ENCODE assay signal across 9 cellular contexts in the genomic region with DNA sequence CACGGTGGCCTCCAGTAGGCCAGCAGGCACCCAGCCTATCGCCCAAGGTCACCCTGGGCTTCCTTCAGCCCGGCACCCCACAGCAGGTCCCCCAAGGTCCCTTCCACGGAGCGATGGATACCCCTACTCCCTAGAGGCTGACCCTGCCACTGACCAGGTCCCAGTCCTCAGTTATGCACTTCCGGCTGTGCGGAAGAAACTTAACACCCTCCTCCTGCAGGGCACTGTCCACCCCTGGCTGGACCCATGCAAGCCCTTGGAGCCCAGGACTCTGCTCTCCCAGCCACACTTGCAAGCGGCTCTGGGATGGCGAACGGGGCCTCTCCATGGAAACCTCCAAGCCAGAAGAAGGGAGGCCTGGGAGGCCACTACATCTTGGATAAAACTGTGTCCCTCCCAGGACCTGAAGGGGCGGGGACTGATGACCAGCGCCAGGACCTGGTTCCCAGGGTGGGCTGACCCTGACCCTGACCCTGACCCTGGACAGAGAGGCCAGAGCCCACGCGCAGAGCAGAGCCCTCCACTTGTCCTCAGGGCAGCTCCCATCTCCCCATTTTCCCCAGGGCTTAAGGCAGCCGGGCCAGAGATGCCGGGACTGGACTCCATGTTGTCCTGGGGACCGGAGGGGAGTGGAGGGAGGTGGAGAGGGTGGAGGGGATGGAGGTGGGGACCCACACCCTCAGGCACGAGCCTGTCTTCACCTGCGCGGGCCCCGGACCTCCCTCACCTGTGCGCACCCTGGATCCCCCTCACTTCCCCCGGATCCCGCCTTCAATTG. TPM values are rescaled to one million over a fixed set of nuclear protein-coding genes. Genes with fewer than 3 reads are reported as not detected.
DNase-seq lines count a peak whose midpoint lies in the region; ATAC-seq and TF ChIP-seq lines count a peak whose summit lies in the region.
"Had no signal": no experiment of that assay in that cellular context is flagged by ENCODE, and none has a peak within 500 bp of the region (broad histone marks: within the 10 kb centered on the region; RNA-seq: fewer than 3 reads in every experiment).

No MANE protein-coding gene starts in this region.

- H3K27me3 Mint-ChIP-seq in activated CD4-positive, alpha-beta T cell treated with anti-CD3 and anti-CD28 coated beads for 36 hours, result no peaks in the 10 kb centered on the region
- H3K27me3 Mint-ChIP-seq in activated naive CD8-positive, alpha-beta T cell treated with anti-CD3 and anti-CD28 coated beads, Interleukin-2, amount 50 U/mL, for 24 hours, result no peaks in the 10 kb centered on the region

- CTCF ChIA-PET in activated CD4-positive, alpha-beta T cell treated with anti-CD3 and anti-CD28 coated beads for 36 hours (lab: Charles Lee), result interaction anchor here (1.0 kb wide), 1 partner anchor 17 kb away, joined by 7 read pairs; the partner anchor contains the start of genes NDUFAF8 and TEPSIN

- no peaks in the 10 kb centered on the region for H3K36me3 Mint-ChIP-seq in activated CD4-positive, alpha-beta T cell treated with anti-CD3 and anti-CD28 coated beads for 36 hours (ENCODE audit: low read depth)
- H3K36me3 Mint-ChIP-seq in activated naive CD8-positive, alpha-beta T cell treated with anti-CD3 and anti-CD28 coated beads, Interleukin-2, amount 50 U/mL, for 24 hours (ENCODE audit: low read depth), result no peaks in the 10 kb centered on the region

- H3K27ac Mint-ChIP-seq in activated CD4-positive, alpha-beta T cell treated with anti-CD3 and anti-CD28 coated beads for 36 hours, result no peak overlapping the region
- no peak overlapping the region for H3K27ac Mint-ChIP-seq in activated naive CD8-positive, alpha-beta T cell treated with anti-CD3 and anti-CD28 coated beads, Interleukin-2, amount 50 U/mL, for 24 hours

- H3K4me3 Mint-ChIP-seq in activated CD4-positive, alpha-beta T cell treated with anti-CD3 and anti-CD28 coated beads for 36 hours, result peak overlapping the region; percentile 50
- peak overlapping the region; percentile 58 for H3K4me3 Mint-ChIP-seq in activated naive CD8-positive, alpha-beta T cell treated with anti-CD3 and anti-CD28 coated beads, Interleukin-2, amount 50 U/mL, for 24 hours

- DNase-seq in activated CD4-positive, alpha-beta T cell treated with anti-CD3 and anti-CD28 coated beads for 36 hours, result no peak
- DNase-seq in activated CD4-positive, alpha-beta T cell treated with anti-CD3 and anti-CD28 coated beads for 1 hour, result no peak
- DNase-seq in activated naive CD8-positive, alpha-beta T cell treated with anti-CD3 and anti-CD28 coated beads, Interleukin-2, amount 50 U/mL, for 24 hours, result no peak
- DNase-seq in left kidney (ENCODE audit: low read depth, low spot score) (peak; percentile 26), thoracic aorta (ENCODE audit: low spot score) (no peak)

- POLR2A ChIA-PET in activated CD4-positive, alpha-beta T cell treated with anti-CD3 and anti-CD28 coated beads for 36 hours (lab: Charles Lee), result interaction anchor here (1.1 to 1.2 kb wide), 2 partner anchors 12 to 17 kb away, joined by 6 to 8 read pairs; partner anchors contain the start of genes NDUFAF8 and TEPSIN

- no peak for TF ChIP-seq CTCF in thoracic aorta (IDR thresholded peaks at IDR 0.05)

- no peaks in the 10 kb centered on the region for H3K36me3 ChIP-seq in thoracic aorta

- no peak for ATAC-seq in activated CD4-positive, alpha-beta T cell treated with anti-CD3 and anti-CD28 coated beads for 36 hours
- ATAC-seq in activated naive CD8-positive, alpha-beta T cell treated with anti-CD3 and anti-CD28 coated beads, Interleukin-2, amount 50 U/mL, for 24 hours, result no peak
- ATAC-seq in thoracic aorta (ENCODE audit: insufficient number of reproducible peaks, low FRiP score, low read depth) (peak; percentile 7), GM21529 (IDR thresholded peaks at IDR 0.05; ENCODE audit: unreplicated experiment) (no peak), GM18520 (IDR thresholded peaks at IDR 0.05; ENCODE audit: unreplicated experiment) (no peak), GM21528 (IDR thresholded peaks at IDR 0.05; ENCODE audit: low FRiP score, unreplicated experiment) (no peak)

- H3K27me3 ChIP-seq in thoracic aorta (replicated peaks; ENCODE audit: insufficient read depth), result no peaks in the 10 kb centered on the region

- H3K9me3 Mint-ChIP-seq in activated CD4-positive, alpha-beta T cell treated with anti-CD3 and anti-CD28 coated beads for 36 hours (ENCODE audit: low read depth), result no peaks in the 10 kb centered on the region
- no peaks in the 10 kb centered on the region for H3K9me3 Mint-ChIP-seq in activated naive CD8-positive, alpha-beta T cell treated with anti-CD3 and anti-CD28 coated beads, Interleukin-2, amount 50 U/mL, for 24 hours

- peaks cover 10 to 15% of the 10 kb centered on the region in 2 donors for H3K4me1 ChIP-seq in thoracic aorta (ENCODE audit: control insufficient read depth in 1 of 2, low read depth in 2 of 2)

- H3K9me3 ChIP-seq in thoracic aorta, result no peaks in the 10 kb centered on the region

- peak overlapping the region; percentile 87 for H3K4me3 ChIP-seq in thoracic aorta

- intact Hi-C loops in activated CD4-positive, alpha-beta T cell treated with anti-CD3 and anti-CD28 coated beads for 36 hours (cut with DNase I, micrococcal nuclease), result loop anchor here in 1 of 2 experiments (2.0 to 10.0 kb wide), 3 partner anchors 63 to 677 kb away; partner anchors contain the start of genes CCDC137, OXLD1 and RPTOR

- H3K27ac ChIP-seq in thoracic aorta, result no peak overlapping the region

- peaks cover 15% of the 10 kb centered on the region for H3K4me1 Mint-ChIP-seq in activated CD4-positive, alpha-beta T cell treated with anti-CD3 and anti-CD28 coated beads for 36 hours
- H3K4me1 Mint-ChIP-seq in activated naive CD8-positive, alpha-beta T cell treated with anti-CD3 and anti-CD28 coated beads, Interleukin-2, amount 50 U/mL, for 24 hours, result peaks cover 14% of the 10 kb centered on the region

RNA-seq across cellular contexts. Expression of gene CEP131, which starts 0.7 kb away (rescaled TPM):
- 1 to 10 TPM; 7.6 to 9.5 TPM for total RNA-seq in activated CD4-positive, alpha-beta T cell treated with anti-CD3 and anti-CD28 coated beads for 36 hours
- 10 to 100 TPM in 1 of 2 donors, 1 to 10 TPM in 1; 5.8 to 11.4 TPM for total RNA-seq in thoracic aorta

RNA-seq across cellular contexts. Expression of gene TEPSIN, which starts 16.8 kb away (rescaled TPM):
- 10 to 100 TPM; 17.8 to 20.3 TPM for total RNA-seq in activated CD4-positive, alpha-beta T cell treated with anti-CD3 and anti-CD28 coated beads for 36 hours
- 10 to 100 TPM; 52.4 to 70.8 TPM for total RNA-seq in thoracic aorta

RNA-seq across cellular contexts. Expression of gene NDUFAF8, which starts 17.1 kb away (rescaled TPM):
- 10 to 100 TPM; 31.0 to 57.9 TPM for total RNA-seq in activated CD4-positive, alpha-beta T cell treated with anti-CD3 and anti-CD28 coated beads for 36 hours
- 10 to 100 TPM; 17.8 to 19.5 TPM for total RNA-seq in thoracic aorta

RNA-seq across cellular contexts. Expression of gene AATK, which starts 56.0 kb away (rescaled TPM):
- total RNA-seq in activated CD4-positive, alpha-beta T cell treated with anti-CD3 and anti-CD28 coated beads for 36 hours, result under 1 TPM; 0.35 to 0.41 TPM
- total RNA-seq in thoracic aorta, result 10 to 100 TPM in 1 of 2 donors, 1 to 10 TPM in 1; 6.1 to 19.8 TPM

RNA-seq across cellular contexts. Expression of gene PVALEF, which starts 56.7 kb away (rescaled TPM):
- total RNA-seq in activated CD4-positive, alpha-beta T cell treated with anti-CD3 and anti-CD28 coated beads for 36 hours, result not detected
- not detected for total RNA-seq in thoracic aorta
- total RNA-seq: activated CD8-positive, alpha-beta memory T cell treated with anti-CD3 and anti-CD28 coated beads for 36 hours had no signal
